ENCODE assay signal across 8 cellular contexts in the genomic region with DNA sequence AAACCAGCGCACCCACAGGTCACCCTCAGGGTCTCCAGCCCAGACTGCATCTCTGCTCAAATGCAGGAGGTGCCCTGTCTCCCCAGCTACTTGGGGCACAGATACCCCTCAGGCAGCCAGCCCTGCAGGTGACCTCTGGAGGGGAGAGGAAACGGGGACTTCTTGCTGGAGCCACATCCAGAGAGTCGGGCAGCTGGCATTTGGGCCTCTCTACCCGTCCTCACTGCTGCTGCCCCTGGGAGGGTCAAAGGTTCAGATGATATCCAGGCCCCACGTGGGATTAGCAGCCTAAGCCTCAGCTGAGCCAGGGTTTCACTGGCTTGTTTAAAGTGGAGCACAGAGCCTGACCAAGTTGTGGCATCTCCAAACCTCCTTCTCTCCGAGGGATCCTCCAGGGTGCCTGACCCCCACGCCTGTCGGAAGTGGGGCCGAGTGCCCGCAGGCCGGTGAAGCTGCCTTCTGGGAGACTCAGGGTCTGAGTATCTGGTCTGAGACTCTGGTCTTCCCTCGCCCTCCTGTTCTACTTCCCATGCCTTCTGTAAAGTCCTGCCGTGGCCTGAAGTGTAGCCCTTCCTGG. TPM values are rescaled to one million over a fixed set of nuclear protein-coding genes. Genes with fewer than 3 reads are reported as not detected.
DNase-seq lines count a peak whose midpoint lies in the region; ATAC-seq and TF ChIP-seq lines count a peak whose summit lies in the region.

No MANE protein-coding gene starts in this region.

- H3K9me3 ChIP-seq in ES-I3 (ENCODE audit: control insufficient read depth, insufficient read depth, low read length): no peaks in the 10 kb centered on the region
- H3K9me3 ChIP-seq in esophagus squamous epithelium: no peaks in the 10 kb centered on the region

- intact Hi-C loops in esophagus squamous epithelium (cut with DNase I) (no loop called here), lower leg skin (cut with DNase I; ENCODE audit: low total_unique reads) (no loop called here)

- H3K27ac ChIP-seq in RWPE1 (peak overlapping the region; percentile 87), esophagus squamous epithelium (peak overlapping the region; percentile 75 to 86 (median 84))

- ATAC-seq in HG02852 (IDR thresholded peaks at IDR 0.05; ENCODE audit: unreplicated experiment) (no peak), GM21737 (IDR thresholded peaks at IDR 0.05; ENCODE audit: unreplicated experiment) (no peak)

- peak overlapping the region; percentile 57 to 84 (median 74) for H3K4me3 ChIP-seq in esophagus squamous epithelium
- H3K4me3 ChIP-seq in retinal pigment epithelial cell (ENCODE audit: low read length): peak overlapping the region; percentile 75
- H3K4me3 ChIP-seq in lower leg skin (ENCODE audit: low read depth, poor library complexity, severe bottlenecking): no peak overlapping the region

- H3K4me1 ChIP-seq in ES-I3 (ENCODE audit: insufficient read depth, low read length) (peaks cover 29% of the 10 kb centered on the region), esophagus squamous epithelium (peaks cover 33 to 66% (median 34%) of the 10 kb centered on the region in 3 donors)

- POLR2A ChIA-PET in RWPE1 (lab: Yijun Ruan, JAX; ENCODE audit: low non-redundant PET): no interaction called here

- H3K9ac ChIP-seq in ES-I3 (ENCODE audit: low read depth, low read length): peak overlapping the region; percentile 70; the same call in 1 of the 2 replicates

- TF ChIP-seq CTCF in RWPE1 (conservative IDR thresholded peaks at IDR 0.05; ENCODE audit: low read depth) (no peak), esophagus squamous epithelium (IDR thresholded peaks at IDR 0.05) (no peak), retinal pigment epithelial cell (conservative IDR thresholded peaks at IDR 0.05; ENCODE audit: low read depth, low read length) (no peak), lower leg skin (IDR thresholded peaks at IDR 0.05) (no peak)

- WGBS in esophagus squamous epithelium, 2 donors: no CpG with 5 or more reads among the region's 13 CpGs
- 55 to 71% methylated on average over 12 to 13 of the region's 13 CpGs for WGBS in lower leg skin, 2 donors

- no peak for DNase-seq in RWPE1 (ENCODE audit: low spot score)
- no peak for DNase-seq in esophagus squamous epithelium (lab: John Stamatoyannopoulos, UW)
- no peak for DNase-seq in retinal pigment epithelial cell (ENCODE audit: low read depth)
- no peak for DNase-seq in glomerular visceral epithelial cell (ENCODE audit: extremely low spot score)
- DNase-seq in lower leg skin (ENCODE audit: low spot score in 2 of 2): no peak

- CTCF ChIA-PET in RWPE1 (lab: Yijun Ruan, JAX): interaction anchor here (0.6 kb wide), 1 partner anchor 30 kb away, joined by 3 read pairs; no protein-coding TSS in a partner anchor

- peaks cover 0 to 26% (median 0%) of the 10 kb centered on the region in 4 donors for H3K27me3 ChIP-seq in esophagus squamous epithelium

- H3K36me3 ChIP-seq in ES-I3 (ENCODE audit: insufficient read depth, low read length) (no peaks in the 10 kb centered on the region), esophagus squamous epithelium (no peaks in the 10 kb centered on the region)

- no peak for TF ChIP-seq POLR2A in esophagus squamous epithelium (IDR thresholded peaks at IDR 0.05)
- no peak for TF ChIP-seq POLR2A in lower leg skin (IDR thresholded peaks at IDR 0.05)

RNA-seq across cellular contexts. Expression of gene RASA3, which starts 2.2 kb away (rescaled TPM):
- total RNA-seq in esophagus squamous epithelium (1 to 10 TPM; 1.4 to 8.8 (median 3.1) TPM), lower leg skin (10 to 100 TPM; 12.9 to 30.5 (median 24.2) TPM)

RNA-seq across cellular contexts. Expression of gene CFAP97D2, which starts 48.8 kb away (rescaled TPM):
- total RNA-seq in esophagus squamous epithelium: not detected
- total RNA-seq in lower leg skin: not detected
